9 cellular contexts compared by ENCODE assay signal in genomic region chr11:114172055-114172861, GRCh38.
A peak's percentile ranks its signal among the peaks of the same experiment; 100 is the strongest.
DNase-seq lines count a peak whose midpoint lies in the region; ATAC-seq and TF ChIP-seq lines count a peak whose summit lies in the region.
"Had no signal": no experiment of that assay in that cellular context is flagged by ENCODE, and none has a peak within 500 bp of the region (broad histone marks: within the 10 kb centered on the region; RNA-seq: fewer than 3 reads in every experiment).

No MANE protein-coding gene starts in this region.

- no peak for ATAC-seq in stimulated activated naive CD8-positive, alpha-beta T cell treated with anti-CD3 and anti-CD28 coated beads, Interleukin-15, Interleukin-2, amounts not matched to agents 100 U/mL and 50 U/mL, for 24 hours
- ATAC-seq in HG03175 (IDR thresholded peaks at IDR 0.05; ENCODE audit: unreplicated experiment): no peak

- no peaks in the 10 kb centered on the region for H3K36me3 Mint-ChIP-seq in stimulated activated naive CD8-positive, alpha-beta T cell treated with anti-CD3 and anti-CD28 coated beads, Interleukin-15, Interleukin-2, amounts not matched to agents 100 ng/mL and 50 ng/mL, for 24 hours (ENCODE audit: low read depth)

- H3K9ac ChIP-seq in neuronal stem cell (ENCODE audit: low read depth, low read length, poor library complexity): peak overlapping the region; percentile 26
- H3K9ac ChIP-seq in colonic mucosa (ENCODE audit: low read depth in 2 of 2, low read length in 2 of 2): peak overlapping the region in 1 of 2 donors; percentile 59

- H2AFZ ChIP-seq in neuronal stem cell (ENCODE audit: low read length): no peak overlapping the region

- H3K14ac ChIP-seq in neuronal stem cell (ENCODE audit: low read length): no peak overlapping the region

- peaks cover 0 to 5% of the 10 kb centered on the region in 2 donors for H3K36me3 ChIP-seq in neuronal stem cell (replicated peaks in 1 of 2; ENCODE audit: control insufficient read depth in 2 of 2, insufficient read depth in 2 of 2, low read length in 2 of 2)
- H3K36me3 ChIP-seq in colonic mucosa: no peaks in the 10 kb centered on the region

- peaks cover 45 to 56% of the 10 kb centered on the region in 2 donors for H3K4me1 ChIP-seq in neuronal stem cell (ENCODE audit: control insufficient read depth in 2 of 2, insufficient read depth in 1 of 2, low read depth in 1 of 2, low read length in 2 of 2)
- H3K4me1 ChIP-seq in colonic mucosa: peaks cover 30% of the 10 kb centered on the region

- H3K9me3 ChIP-seq in neuronal stem cell (replicated peaks in 1 of 2; ENCODE audit: control insufficient read depth in 2 of 2, insufficient read depth in 1 of 2, low read depth in 1 of 2, low read length in 2 of 2) (peaks cover 0 to 1% of the 10 kb centered on the region in 2 donors), colonic mucosa (no peaks in the 10 kb centered on the region)

- no peaks in the 10 kb centered on the region for H3K27me3 ChIP-seq in neuronal stem cell (ENCODE audit: control insufficient read depth in 3 of 3, insufficient read depth in 3 of 3, low read depth in 1 of 3, low read length in 3 of 3)
- H3K27me3 ChIP-seq in colonic mucosa: no peaks in the 10 kb centered on the region

- no peak overlapping the region for H3K4me3 ChIP-seq in neuronal stem cell (ENCODE audit: low read length in 2 of 2)
- H3K4me3 ChIP-seq in colonic mucosa: no peak overlapping the region

- H3K27ac ChIP-seq in caudate nucleus (ENCODE audit: low read depth, low read length): peak overlapping the region; percentile 74
- H3K27ac ChIP-seq in neuronal stem cell (replicated peaks; ENCODE audit: low read length): no peak overlapping the region
- no peak overlapping the region for H3K27ac ChIP-seq in colonic mucosa

- H3K4me1 Mint-ChIP-seq in stimulated activated naive CD8-positive, alpha-beta T cell treated with anti-CD3 and anti-CD28 coated beads, Interleukin-15, Interleukin-2, amounts not matched to agents 100 ng/mL and 50 ng/mL, for 24 hours (ENCODE audit: low read depth): peaks cover 75% of the 10 kb centered on the region

- no peak overlapping the region for H4K8ac ChIP-seq in neuronal stem cell (ENCODE audit: low read depth, low read length)

- H2AK5ac ChIP-seq in neuronal stem cell (ENCODE audit: low read depth, low read length): no peak overlapping the region

- no peak for DNase-seq in stimulated activated naive CD8-positive, alpha-beta T cell treated with anti-CD3 and anti-CD28 coated beads, Interleukin-15, Interleukin-2, amounts not matched to agents 100 U/mL and 50 U/mL, for 24 hours
- DNase-seq in caudate nucleus (lab: John Stamatoyannopoulos, UW): no peak
- DNase-seq in neuronal stem cell (ENCODE audit: low spot score): no peak
- no peak for DNase-seq in NCI-H510A (lab: John Stamatoyannopoulos, UW)
- DNase-seq in colonic mucosa: no peak
- DNase-seq in GOT3 (lab: John Stamatoyannopoulos, UW): no peak
- DNase-seq: stimulated activated CD4-positive, alpha-beta T cell treated with anti-CD3 and anti-CD28 coated beads, Interleukin-4, amount 100 ng/mL, for 1 hour had no signal

- no CpG with 5 or more reads among the region's 14 CpGs for WGBS in neuronal stem cell (ENCODE audit: extremely low coverage in 2 of 2, insufficient read length in 2 of 2, insufficient replicate concordance in 1 of 2), 2 donors

- H3K9me3 Mint-ChIP-seq in stimulated activated naive CD8-positive, alpha-beta T cell treated with anti-CD3 and anti-CD28 coated beads, Interleukin-15, Interleukin-2, amounts not matched to agents 100 ng/mL and 50 ng/mL, for 24 hours: no peaks in the 10 kb centered on the region

- H3K18ac ChIP-seq in neuronal stem cell (ENCODE audit: low read length): peak overlapping the region; percentile 30

- H3K79me1 ChIP-seq in neuronal stem cell (ENCODE audit: low read depth, low read length): peaks cover 11% of the 10 kb centered on the region

- H3K27ac Mint-ChIP-seq in stimulated activated naive CD8-positive, alpha-beta T cell treated with anti-CD3 and anti-CD28 coated beads, Interleukin-15, Interleukin-2, amounts not matched to agents 100 ng/mL and 50 ng/mL, for 24 hours: peak overlapping the region; percentile 31

- no peak overlapping the region for H2BK5ac ChIP-seq in neuronal stem cell (ENCODE audit: low read length)

- intact Hi-C loops in colonic mucosa (cut with DNase I): no loop called here

- no peak overlapping the region for H3K23ac ChIP-seq in neuronal stem cell (ENCODE audit: low read depth, low read length, poor library complexity)

- no peak overlapping the region for H4K91ac ChIP-seq in neuronal stem cell (ENCODE audit: low read depth, low read length, poor library complexity)

- no peak overlapping the region for H3K4ac ChIP-seq in neuronal stem cell (ENCODE audit: low read length)

- H2BK120ac ChIP-seq in neuronal stem cell (ENCODE audit: low read depth, low read length): no peak overlapping the region

- no peak overlapping the region for H2BK12ac ChIP-seq in neuronal stem cell (ENCODE audit: low read length)

- no peak overlapping the region for H2BK15ac ChIP-seq in neuronal stem cell (ENCODE audit: low read length)

- H3K4me3 Mint-ChIP-seq in stimulated activated naive CD8-positive, alpha-beta T cell treated with anti-CD3 and anti-CD28 coated beads, Interleukin-15, Interleukin-2, amounts not matched to agents 100 ng/mL and 50 ng/mL, for 24 hours: peak overlapping the region; percentile 44

- H3K4me2 ChIP-seq in neuronal stem cell (ENCODE audit: insufficient read depth, low read length, poor library complexity, severe bottlenecking): no peak overlapping the region

- TF ChIP-seq CTCF in colonic mucosa (IDR thresholded peaks at IDR 0.05): no peak

- H3K27me3 Mint-ChIP-seq in stimulated activated naive CD8-positive, alpha-beta T cell treated with anti-CD3 and anti-CD28 coated beads, Interleukin-15, Interleukin-2, amounts not matched to agents 100 ng/mL and 50 ng/mL, for 24 hours: no peaks in the 10 kb centered on the region
